Comparison of ENCODE assay signal across 12 cellular contexts in genomic region chr20:45010399-45010828, GRCh38. TPM values are rescaled to one million over a fixed set of nuclear protein-coding genes. Genes with fewer than 3 reads are reported as not detected.
A peak's percentile ranks its signal among the peaks of the same experiment; 100 is the strongest.
DNase-seq lines count a peak whose midpoint lies in the region; ATAC-seq and TF ChIP-seq lines count a peak whose summit lies in the region.
"Had no signal": no experiment of that assay in that cellular context is flagged by ENCODE, and none has a peak within 500 bp of the region (broad histone marks: within the 10 kb centered on the region; RNA-seq: fewer than 3 reads in every experiment).

No MANE protein-coding gene starts in this region.

- no peak overlapping the region for H3K27ac ChIP-seq in CD4-positive, alpha-beta T cell (ENCODE audit: low read depth, low read length)
- peak overlapping the region; percentile 22 for H3K27ac ChIP-seq in layer of hippocampus (ENCODE audit: low read depth, low read length)
- H3K27ac ChIP-seq: lower lobe of right lung had no signal

- peak overlapping the region; percentile 16 for H3K27ac Mint-ChIP-seq in CD4-positive, alpha-beta T cell
- H3K27ac Mint-ChIP-seq in brain = peak overlapping the region in 4 of 5 experiments; percentile 61 to 75 (median 70)
- H3K27ac Mint-ChIP-seq: stimulated activated naive B cell treated with anti-CD40 and anti-IgM and Interleukin-4, amounts not matched to agents 10 μg/mL and 1 μg/mL and 100 μg/mL, for 72 hours had no signal

- H3K4me1 Mint-ChIP-seq in CD4-positive, alpha-beta T cell (ENCODE audit: low read depth) = peaks cover 68% of the 10 kb centered on the region
- H3K4me1 Mint-ChIP-seq in brain = peaks cover 20% of the 10 kb centered on the region

- no peak for ATAC-seq in CD4-positive, alpha-beta T cell (ENCODE audit: poor library complexity)
- no peak for ATAC-seq in GM18867 (IDR thresholded peaks at IDR 0.05; ENCODE audit: unreplicated experiment)
- ATAC-seq in HG02763 (IDR thresholded peaks at IDR 0.05; ENCODE audit: unreplicated experiment) = no peak

- H3K4me3 Mint-ChIP-seq in CD4-positive, alpha-beta T cell = no peak overlapping the region
- no peak overlapping the region for H3K4me3 Mint-ChIP-seq in brain
- H3K4me3 Mint-ChIP-seq: stimulated activated naive B cell treated with anti-CD40 and anti-IgM and Interleukin-4, amounts not matched to agents 10 μg/mL and 1 μg/mL and 100 μg/mL, for 72 hours had no signal

- TF ChIP-seq CTCF in CD4-positive, alpha-beta T cell (IDR thresholded peaks at IDR 0.05) = no peak
- TF ChIP-seq CTCF in brain (conservative IDR thresholded peaks at IDR 0.05) = no peak

- H3K27me3 ChIP-seq in CD4-positive, alpha-beta T cell (ENCODE audit: control insufficient read depth, insufficient read depth, low read length) = no peaks in the 10 kb centered on the region
- no peaks in the 10 kb centered on the region for H3K27me3 ChIP-seq in layer of hippocampus (ENCODE audit: control insufficient read depth, insufficient read depth, low read length)

- H3K36me3 Mint-ChIP-seq in CD4-positive, alpha-beta T cell (ENCODE audit: low read depth) = peaks cover 86% of the 10 kb centered on the region
- H3K36me3 Mint-ChIP-seq in brain = peaks cover 32% of the 10 kb centered on the region

- H3K9me3 Mint-ChIP-seq in CD4-positive, alpha-beta T cell = no peaks in the 10 kb centered on the region
- no peaks in the 10 kb centered on the region for H3K9me3 Mint-ChIP-seq in brain
- H3K9me3 Mint-ChIP-seq: stimulated activated naive B cell treated with anti-CD40 and anti-IgM and Interleukin-4, amounts not matched to agents 10 μg/mL and 1 μg/mL and 100 μg/mL, for 72 hours had no signal

- no peaks in the 10 kb centered on the region for H3K9me3 ChIP-seq in CD4-positive, alpha-beta T cell (ENCODE audit: control insufficient read depth, low read length)
- H3K9me3 ChIP-seq: lower lobe of right lung had no signal

- POLR2A ChIA-PET in CD4-positive, alpha-beta T cell (lab: Charles Lee) = interaction anchor here (0.6 to 1.0 kb wide), 3 partner anchors 12 to 39 kb away, joined by 3 read pairs; no protein-coding TSS in a partner anchor

- H3K27me3 Mint-ChIP-seq in CD4-positive, alpha-beta T cell = no peaks in the 10 kb centered on the region
- H3K27me3 Mint-ChIP-seq in brain = no peaks in the 10 kb centered on the region
- H3K27me3 Mint-ChIP-seq: stimulated activated naive B cell treated with anti-CD40 and anti-IgM and Interleukin-4, amounts not matched to agents 10 μg/mL and 1 μg/mL and 100 μg/mL, for 72 hours had no signal

- intact Hi-C loops in CD4-positive, alpha-beta T cell (cut with DNase I, micrococcal nuclease) = loop anchor here (2.0 to 5.0 kb wide), 5 partner anchors 42 to 282 kb away; no protein-coding TSS in a partner anchor

- no peak for DNase-seq in CD4-positive, alpha-beta T cell
- DNase-seq in HS-5 (ENCODE audit: low read depth) (peak; percentile 63), KG1 (lab: John Stamatoyannopoulos, UW) (no peak)
- DNase-seq in stimulated activated naive CD4-positive, alpha-beta T cell (lab: John Stamatoyannopoulos, UW) = no peak
- DNase-seq: cortex of kidney; lower lobe of right lung; SIG-M5; stimulated activated naive B cell treated with anti-CD40 and anti-IgM and Interleukin-4, amounts not matched to agents 10 μg/mL and 1 μg/mL and 100 μg/mL, for 72 hours had no signal

- CTCF ChIA-PET in CD4-positive, alpha-beta T cell (lab: Charles Lee) = interaction anchor here (1.0 to 4.7 kb wide), 13 partner anchors 9 to 125 kb away, joined by 3 to 30 read pairs (median 4); partner anchors contain the start of gene YWHAB

RNA-seq across cellular contexts. Expression of gene STK4, which starts 44.1 kb away (rescaled TPM):
- total RNA-seq in CD4-positive, alpha-beta T cell = 100 to 1,000 TPM; 265 to 277 TPM
- polyA plus RNA-seq in brain (ENCODE audit: insufficient read depth, low read depth, low replicate concordance) = 13.8 TPM

RNA-seq across cellular contexts. Expression of gene TOMM34, which starts 50.2 kb away (rescaled TPM):
- 1 to 10 TPM; 5.6 to 5.9 TPM for total RNA-seq in CD4-positive, alpha-beta T cell
- 78.4 TPM for polyA plus RNA-seq in brain (ENCODE audit: insufficient read depth, low read depth, low replicate concordance)
